ENCODE assay signal across 16 cellular contexts in the genomic region with DNA sequence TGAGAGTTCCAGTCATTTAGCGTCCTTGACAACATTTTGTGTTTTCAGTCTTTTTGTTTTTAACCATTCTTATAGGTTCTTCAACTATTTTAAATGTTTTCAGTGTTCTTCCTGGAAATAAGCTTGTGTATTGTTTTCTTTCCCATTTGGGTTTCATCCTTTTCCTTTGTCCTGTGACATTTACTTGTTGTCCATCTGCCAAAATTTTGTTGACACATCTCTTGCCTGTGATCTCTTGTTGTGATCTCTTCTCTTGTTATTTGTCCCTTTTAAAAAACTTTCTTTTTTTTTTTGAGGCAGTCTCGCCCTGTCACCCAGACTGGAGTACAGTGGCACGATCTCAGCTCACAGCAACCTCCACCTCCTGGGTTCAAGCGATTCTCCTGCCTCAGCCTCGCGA.
DNase-seq lines count a peak whose midpoint lies in the region; ATAC-seq, FAIRE-seq and TF ChIP-seq lines count a peak whose summit lies in the region.
"Had no signal": no experiment of that assay in that cellular context is flagged by ENCODE, and none has a peak within 500 bp of the region (broad histone marks: within the 10 kb centered on the region; RNA-seq: fewer than 3 reads in every experiment).

No MANE protein-coding gene starts in this region.

- H4K20me1 ChIP-seq in HepG2 (ENCODE audit: insufficient read depth, low read length): no peaks in the 10 kb centered on the region
- no peaks in the 10 kb centered on the region for H4K20me1 ChIP-seq in OCI-LY3 (ENCODE audit: insufficient read depth, low read length)

- in situ Hi-C loops in HepG2 (cut with HindIII; ENCODE audit: extremely low pct_ligation_motif_present, low pct_unique_long_range_greater_than_20kb): no loop called here

- CTCF ChIA-PET in HepG2 (lab: Yijun Ruan, JAX; ENCODE audit: low intra/inter-chr PET ratio, low total read pairs): no interaction called here

- H3K27ac ChIP-seq in right lobe of liver (no peak overlapping the region), HepG2 (ENCODE audit: extremely low read length, insufficient read depth, low read length) (no peak overlapping the region), OCI-LY3 (ENCODE audit: low read length) (peak overlapping the region; percentile 49; the same call in 1 of the 2 replicates)
- H3K27ac ChIP-seq: Peyer's patch had no signal

- no peaks in the 10 kb centered on the region for H3K79me2 ChIP-seq in HepG2 (ENCODE audit: insufficient read depth, low read length)
- no peaks in the 10 kb centered on the region for H3K79me2 ChIP-seq in OCI-LY3 (ENCODE audit: low read length)

- TF ChIP-seq POLR2A in right lobe of liver (IDR thresholded peaks at IDR 0.05): no peak
- no peak for TF ChIP-seq POLR2A in HepG2 (IDR thresholded peaks at IDR 0.05; ENCODE audit: insufficient read depth in 1 of 2, low read depth in 2 of 2, low read length in 2 of 2)

- TF ChIP-seq EP300 in HepG2 (IDR thresholded peaks at IDR 0.05; ENCODE audit: low read depth in 2 of 2, low read length in 2 of 2) (no peak), HepG2 (CRISPR knock-in tag; IDR thresholded peaks at IDR 0.05; ENCODE audit: borderline replicate concordance) (no peak)

- H3K9ac ChIP-seq in HepG2 (ENCODE audit: insufficient read depth, low read depth, low read length) (no peak overlapping the region), OCI-LY3 (ENCODE audit: low read length) (no peak overlapping the region)

- H3K36me3 ChIP-seq in right lobe of liver (no peaks in the 10 kb centered on the region), HepG2 (replicated peaks in 1 of 2; ENCODE audit: control insufficient read depth in 1 of 2, insufficient read depth in 2 of 2, low read length in 2 of 2) (peaks cover 3 to 13% of the 10 kb centered on the region in 2 experiments), OCI-LY3 (replicated peaks; ENCODE audit: low read depth, low read length) (peaks cover 24% of the 10 kb centered on the region)

- H3K4me3 Mint-ChIP-seq in stimulated activated effector memory CD8-positive, alpha-beta T cell treated with anti-CD3 and anti-CD28 coated beads, Interleukin-12 subunit alpha, Interleukin-12 subunit beta, amount 100 ng/mL, for 72 hours: no peak overlapping the region
- H3K4me3 Mint-ChIP-seq: CD8-positive, alpha-beta T cell had no signal

- no peak for TF ChIP-seq CTCF in right lobe of liver (IDR thresholded peaks at IDR 0.05)
- no peak for TF ChIP-seq CTCF in HepG2 (CRISPR knock-in tag; IDR thresholded peaks at IDR 0.05)
- no peak for TF ChIP-seq CTCF in OCI-LY3 (IDR thresholded peaks at IDR 0.05; ENCODE audit: low read depth, low read length)
- no peak for TF ChIP-seq CTCF in fibroblast of villous mesenchyme (IDR thresholded peaks at IDR 0.05; ENCODE audit: insufficient read depth, low read depth, low read length)

- peak overlapping the region; percentile 33 for H3K27ac Mint-ChIP-seq in stimulated activated effector memory CD8-positive, alpha-beta T cell treated with anti-CD3 and anti-CD28 coated beads, Interleukin-12 subunit alpha, Interleukin-12 subunit beta, amount 100 ng/mL, for 72 hours

- H3K4me1 Mint-ChIP-seq in stimulated activated effector memory CD8-positive, alpha-beta T cell treated with anti-CD3 and anti-CD28 coated beads, Interleukin-12 subunit alpha, Interleukin-12 subunit beta, amount 100 ng/mL, for 72 hours: no peaks in the 10 kb centered on the region

- ATAC-seq in right lobe of liver (peak; percentile 59 to 73 (median 66)), HepG2 (no peak)
- no peak for ATAC-seq in stimulated activated effector memory CD8-positive, alpha-beta T cell treated with anti-CD3 and anti-CD28 coated beads, Interleukin-12 subunit alpha, Interleukin-12 subunit beta, amount 100 ng/mL, for 72 hours
- ATAC-seq: CD8-positive, alpha-beta T cell had no signal

- H2AFZ ChIP-seq in HepG2 (ENCODE audit: low read length) (no peak overlapping the region), OCI-LY3 (ENCODE audit: low read depth, low read length) (no peak overlapping the region)

- intact Hi-C loops in right lobe of liver (cut with DNase I): no loop called here
- intact Hi-C loops in HepG2 (cut with micrococcal nuclease; ENCODE audit: unreplicated experiment): no loop called here

- TF ChIP-seq RAD21 in HepG2 (CRISPR knock-in tag; IDR thresholded peaks at IDR 0.05): no peak

- no peaks in the 10 kb centered on the region for H3K9me3 Mint-ChIP-seq in stimulated activated effector memory CD8-positive, alpha-beta T cell treated with anti-CD3 and anti-CD28 coated beads, Interleukin-12 subunit alpha, Interleukin-12 subunit beta, amount 100 ng/mL, for 72 hours
- H3K9me3 Mint-ChIP-seq: CD8-positive, alpha-beta T cell had no signal

- H3K27me3 ChIP-seq in right lobe of liver (no peaks in the 10 kb centered on the region), HepG2 (ENCODE audit: control insufficient read depth in 1 of 2, insufficient read depth in 2 of 2, low read length in 2 of 2) (no peaks in the 10 kb centered on the region), OCI-LY3 (ENCODE audit: low read depth, low read length) (no peaks in the 10 kb centered on the region)
- H3K27me3 ChIP-seq: BE2C, Peyer's patch had no signal

- WGBS in right lobe of liver (ENCODE audit: insufficient coverage, low coverage, low lambda C conversion rate, missing lambda C conversion rate): 65% methylated on average over 5 of the region's 6 CpGs
- WGBS in HepG2 (ENCODE audit: low lambda C conversion rate): 98% methylated on average over 6 of the region's 6 CpGs

- no peak overlapping the region for H3K4me2 ChIP-seq in HepG2 (ENCODE audit: low read depth, low read length)
- H3K4me2 ChIP-seq in OCI-LY3 (ENCODE audit: low read length): peak overlapping the region; percentile 40; the same call in 1 of the 2 replicates

- H3K4me1 ChIP-seq in right lobe of liver (no peaks in the 10 kb centered on the region), HepG2 (ENCODE audit: insufficient read depth, low read length) (no peaks in the 10 kb centered on the region), OCI-LY3 (ENCODE audit: low read length) (peaks cover 19% of the 10 kb centered on the region)
- H3K4me1 ChIP-seq: BE2C, Peyer's patch had no signal

- no peak for DNase-seq in right lobe of liver
- no peak for DNase-seq in HepG2 (ENCODE audit: low spot score)
- DNase-seq in fibroblast of villous mesenchyme (ENCODE audit: low read depth): peak; percentile 18
- DNase-seq in stimulated activated effector memory CD8-positive, alpha-beta T cell treated with anti-CD3 and anti-CD28 coated beads, Interleukin-12 subunit alpha, Interleukin-12 subunit beta, amount 100 ng/mL, for 72 hours (ENCODE audit: low spot score in 2 of 2): no peak
- no peak for DNase-seq in DMS79 (lab: John Stamatoyannopoulos, UW)
- no peak for DNase-seq in 8988T
- DNase-seq: BE2C; CD8-positive, alpha-beta T cell; GOT3; NCI-H1436 treated with DMSO at 0.1 percent for 48 hours; NCI-H446 treated with DMSO at 0.1 percent for 48 hours; NCI-H748 treated with DMSO at 0.1 percent for 48 hours; Peyer's patch; Right ventricle myocardium superior had no signal

- peaks cover 86% of the 10 kb centered on the region for H3K36me3 Mint-ChIP-seq in stimulated activated effector memory CD8-positive, alpha-beta T cell treated with anti-CD3 and anti-CD28 coated beads, Interleukin-12 subunit alpha, Interleukin-12 subunit beta, amount 100 ng/mL, for 72 hours

- POLR2A ChIA-PET in HepG2 (lab: Yijun Ruan, JAX): no interaction called here

- no peak overlapping the region for H3K4me3 ChIP-seq in right lobe of liver
- H3K4me3 ChIP-seq in HepG2 (replicated peaks in 1 of 3; ENCODE audit: insufficient read depth in 1 of 3, low read depth in 2 of 3, low read length in 3 of 3): no peak overlapping the region
- no peak overlapping the region for H3K4me3 ChIP-seq in OCI-LY3 (ENCODE audit: low read length)
- no peak overlapping the region for H3K4me3 ChIP-seq in fibroblast of villous mesenchyme (ENCODE audit: low read depth, low read length)
- H3K4me3 ChIP-seq: Peyer's patch had no signal

- FAIRE-seq in HepG2 (lab: Jason Lieb, UNC): no peak
- FAIRE-seq: HTR-8/SVneo had no signal

- no TSS peak for BruUV-seq in HepG2 (replicated peaks; lab: Mats Ljungman, UMichigan)

- H3K9me3 ChIP-seq in right lobe of liver (no peaks in the 10 kb centered on the region), HepG2 (ENCODE audit: low read length) (no peaks in the 10 kb centered on the region), OCI-LY3 (ENCODE audit: insufficient read depth, low read length) (no peaks in the 10 kb centered on the region)
- H3K9me3 ChIP-seq: BE2C, Peyer's patch had no signal

TF ChIP-seq in HepG2, 621 proteins besides CTCF, POLR2A, EP300 and RAD21 (continues in another document):
- TF ChIP-seq ZNF703 (CRISPR knock-in tag; IDR thresholded peaks at IDR 0.05; ENCODE audit: borderline replicate concordance): no peak
- TF ChIP-seq MXD4 (CRISPR knock-in tag; IDR thresholded peaks at IDR 0.05): no peak
- TF ChIP-seq HNRNPK (IDR thresholded peaks at IDR 0.05; ENCODE audit: low read depth, low read length, poor library complexity, severe bottlenecking): no peak
- TF ChIP-seq, protein P1, sequence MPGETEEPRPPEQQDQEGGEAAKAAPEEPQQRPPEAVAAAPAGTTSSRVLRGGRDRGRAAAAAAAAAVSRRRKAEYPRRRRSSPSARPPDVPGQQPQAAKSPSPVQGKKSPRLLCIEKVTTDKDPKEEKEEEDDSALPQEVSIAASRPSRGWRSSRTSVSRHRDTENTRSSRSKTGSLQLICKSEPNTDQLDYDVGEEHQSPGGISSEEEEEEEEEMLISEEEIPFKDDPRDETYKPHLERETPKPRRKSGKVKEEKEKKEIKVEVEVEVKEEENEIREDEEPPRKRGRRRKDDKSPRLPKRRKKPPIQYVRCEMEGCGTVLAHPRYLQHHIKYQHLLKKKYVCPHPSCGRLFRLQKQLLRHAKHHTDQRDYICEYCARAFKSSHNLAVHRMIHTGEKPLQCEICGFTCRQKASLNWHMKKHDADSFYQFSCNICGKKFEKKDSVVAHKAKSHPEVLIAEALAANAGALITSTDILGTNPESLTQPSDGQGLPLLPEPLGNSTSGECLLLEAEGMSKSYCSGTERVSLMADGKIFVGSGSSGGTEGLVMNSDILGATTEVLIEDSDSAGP (CRISPR knock-in tag; IDR thresholded peaks at IDR 0.05; ENCODE audit: borderline replicate concordance): no peak
- TF ChIP-seq SMC3 (IDR thresholded peaks at IDR 0.05; ENCODE audit: low read length): no peak
- no peak for TF ChIP-seq ZNF431 (CRISPR knock-in tag; IDR thresholded peaks at IDR 0.05; ENCODE audit: borderline replicate concordance, low read depth)
- no peak for TF ChIP-seq ZNF557 (CRISPR knock-in tag; IDR thresholded peaks at IDR 0.05)
- TF ChIP-seq, protein P2, sequence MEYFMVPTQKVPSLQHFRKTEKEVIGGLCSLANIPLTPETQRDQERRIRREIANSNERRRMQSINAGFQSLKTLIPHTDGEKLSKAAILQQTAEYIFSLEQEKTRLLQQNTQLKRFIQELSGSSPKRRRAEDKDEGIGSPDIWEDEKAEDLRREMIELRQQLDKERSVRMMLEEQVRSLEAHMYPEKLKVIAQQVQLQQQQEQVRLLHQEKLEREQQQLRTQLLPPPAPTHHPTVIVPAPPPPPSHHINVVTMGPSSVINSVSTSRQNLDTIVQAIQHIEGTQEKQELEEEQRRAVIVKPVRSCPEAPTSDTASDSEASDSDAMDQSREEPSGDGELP (IDR thresholded peaks at IDR 0.05; ENCODE audit: borderline replicate concordance, low read depth): no peak
- TF ChIP-seq NCOA2 (CRISPR knock-in tag; IDR thresholded peaks at IDR 0.05): no peak
- TF ChIP-seq CBFB (CRISPR knock-in tag; IDR thresholded peaks at IDR 0.05): no peak

Comparison
In these comparisons a context has a peak if more than half of its experiments do, and no peak if none do; other contexts are left out.
1. ATAC-seq: peak in right lobe of liver (4 of 4); none in HepG2 (single experiment) and stimulated activated effector memory CD8-positive, alpha-beta T cell treated with anti-CD3 and anti-CD28 coated beads, Interleukin-12 subunit alpha, Interleukin-12 subunit beta, amount 100 ng/mL, for 72 hours (single experiment).